Comparison of ENCODE assay signal across 11 cellular contexts in genomic region chr13:43348397-43348796, GRCh38.
DNase-seq lines count a peak whose midpoint lies in the region; ATAC-seq lines count a peak whose summit lies in the region.
"Had no signal": no experiment of that assay in that cellular context is flagged by ENCODE, and none has a peak within 500 bp of the region (broad histone marks: within the 10 kb centered on the region; RNA-seq: fewer than 3 reads in every experiment).

No MANE protein-coding gene starts in this region.

- DNase-seq in EL (peak; percentile 18), MV-4-11 (lab: John Stamatoyannopoulos, UW) (peak; percentile 48), amniotic epithelial cell (ENCODE audit: low read depth) (peak; percentile 55), glomerular visceral epithelial cell (ENCODE audit: extremely low spot score) (peak; percentile 36), NCI-H1417 (lab: John Stamatoyannopoulos, UW) (no peak), cortex of kidney (lab: John Stamatoyannopoulos, UW) (no peak)
- DNase-seq in activated CD4-positive, alpha-beta T cell treated with anti-CD3 and anti-CD28 coated beads, Interleukin-2, amount 10 ng/mL, durations not matched to agents 24 days and 14 days, result no peak
- DNase-seq: activated T-cell treated with anti-CD3 and anti-CD28 coated beads, Interleukin-2, amount 50 U/mL, for 48 hours; NCI-H1048 had no signal

- H3K27ac Mint-ChIP-seq in activated CD4-positive, alpha-beta T cell treated with anti-CD3 and anti-CD28 coated beads, Interleukin-2, amount 10 ng/mL, durations not matched to agents 24 days and 14 days, result no peak overlapping the region

- no peaks in the 10 kb centered on the region for H3K36me3 Mint-ChIP-seq in activated CD4-positive, alpha-beta T cell treated with anti-CD3 and anti-CD28 coated beads, Interleukin-2, amount 10 ng/mL, durations not matched to agents 24 days and 14 days (ENCODE audit: low read depth)

- peaks cover 25% of the 10 kb centered on the region for H3K27me3 Mint-ChIP-seq in activated CD4-positive, alpha-beta T cell treated with anti-CD3 and anti-CD28 coated beads, Interleukin-2, amount 10 ng/mL, durations not matched to agents 24 days and 14 days

- H3K4me1 Mint-ChIP-seq in activated CD4-positive, alpha-beta T cell treated with anti-CD3 and anti-CD28 coated beads, Interleukin-2, amount 10 ng/mL, durations not matched to agents 24 days and 14 days, result no peaks in the 10 kb centered on the region

- H3K9me3 Mint-ChIP-seq in activated CD4-positive, alpha-beta T cell treated with anti-CD3 and anti-CD28 coated beads, Interleukin-2, amount 10 ng/mL, durations not matched to agents 24 days and 14 days, result no peaks in the 10 kb centered on the region

- no peak overlapping the region for H3K4me3 Mint-ChIP-seq in activated CD4-positive, alpha-beta T cell treated with anti-CD3 and anti-CD28 coated beads, Interleukin-2, amount 10 ng/mL, durations not matched to agents 24 days and 14 days

- no peak for ATAC-seq in GM21825 (IDR thresholded peaks at IDR 0.05; ENCODE audit: unreplicated experiment)
- ATAC-seq: HCT116 had no signal

- intact Hi-C loops in activated CD4-positive, alpha-beta T cell treated with anti-CD3 and anti-CD28 coated beads, Interleukin-2, amount 10 ng/mL, durations not matched to agents 24 days and 14 days (cut with micrococcal nuclease), result no loop called here

Comparison
In these comparisons a context has a peak if more than half of its experiments do, and no peak if none do; other contexts are left out.
1. DNase-seq: peak in EL (single experiment), MV-4-11 (single experiment), amniotic epithelial cell (single experiment) and glomerular visceral epithelial cell (single experiment); none in NCI-H1417 (0 of 3), activated CD4-positive, alpha-beta T cell treated with anti-CD3 and anti-CD28 coated beads, Interleukin-2, amount 10 ng/mL, durations not matched to agents 24 days and 14 days (single experiment) and cortex of kidney (single experiment).